ENCODE assay signal across 16 cellular contexts in the genomic region with DNA sequence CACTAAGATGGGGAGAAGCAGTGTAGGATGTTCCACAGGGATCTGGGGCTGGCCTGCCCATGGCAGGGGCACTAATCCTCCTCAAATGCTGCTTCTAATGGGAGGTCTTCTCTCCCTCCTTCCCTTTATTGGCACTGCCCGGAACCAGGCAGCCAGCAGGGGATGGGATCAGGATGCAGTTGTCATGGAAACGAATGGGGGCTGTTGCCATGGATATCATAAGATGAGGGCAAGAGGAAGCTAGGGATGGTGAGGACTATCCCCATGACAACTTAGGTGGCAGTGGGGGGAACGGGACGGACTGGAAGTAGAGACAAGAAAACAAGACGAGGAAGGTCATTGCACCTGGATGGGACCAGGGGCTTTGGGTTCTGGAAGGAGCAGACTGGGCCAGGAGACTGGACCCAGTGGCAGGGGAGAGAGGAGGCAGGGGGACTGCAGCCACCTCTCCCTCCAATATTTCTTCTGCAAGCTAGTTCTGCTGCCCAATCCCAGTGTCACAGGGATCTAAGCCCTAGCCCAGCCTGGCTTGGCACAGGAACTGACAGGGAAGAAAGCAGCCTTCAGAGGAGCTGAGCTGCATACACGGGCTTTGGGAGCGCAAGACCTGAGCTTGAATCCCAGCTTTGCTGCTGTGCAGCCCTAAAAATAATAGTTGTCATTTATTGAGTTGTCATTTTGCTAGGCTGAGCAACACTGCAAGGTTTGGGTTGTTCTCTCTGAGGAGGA. TPM values are rescaled to one million over a fixed set of nuclear protein-coding genes. Genes with fewer than 3 reads are reported as not detected.
DNase-seq lines count a peak whose midpoint lies in the region; ATAC-seq, FAIRE-seq and TF ChIP-seq lines count a peak whose summit lies in the region.
"Had no signal": no experiment of that assay in that cellular context is flagged by ENCODE, and none has a peak within 500 bp of the region (broad histone marks: within the 10 kb centered on the region; RNA-seq: fewer than 3 reads in every experiment).

No MANE protein-coding gene starts in this region.

- peaks cover 78 to 96% (median 89%) of the 10 kb centered on the region in 11 experiments for H3K27me3 ChIP-seq in BLaER1 treated with 17β-estradiol and CSF1 and Interleukin-3, amounts not matched to agents 10 nM and 100 nM
- H3K27me3 ChIP-seq: transverse colon had no signal

- H3K9me3 ChIP-seq in A549: no peaks in the 10 kb centered on the region
- H3K9me3 ChIP-seq in BLaER1 treated with 17β-estradiol and CSF1 and Interleukin-3, amounts not matched to agents 10 nM and 100 nM (replicated peaks in 1 of 11): no peaks in the 10 kb centered on the region
- H3K9me3 ChIP-seq: transverse colon had no signal

- H3K36me3 ChIP-seq in BLaER1 treated with 17β-estradiol and CSF1 and Interleukin-3, amounts not matched to agents 10 nM and 100 nM: no peaks in the 10 kb centered on the region
- H3K36me3 ChIP-seq: transverse colon had no signal

- TF ChIP-seq CTCF in A549 (IDR thresholded peaks at IDR 0.05): no peak

- H3K4me1 ChIP-seq in A549: peaks cover 65% of the 10 kb centered on the region
- H3K4me1 ChIP-seq in BLaER1 treated with 17β-estradiol and CSF1 and Interleukin-3, amounts not matched to agents 10 nM and 100 nM: peaks cover 61 to 73% (median 68%) of the 10 kb centered on the region in 10 experiments

- no peak for TF ChIP-seq RAD21 in A549 (conservative IDR thresholded peaks at IDR 0.05 in 1 of 2, IDR thresholded peaks at IDR 0.05 in 1 of 2)

- no peak for TF ChIP-seq EP300 in A549 (IDR thresholded peaks at IDR 0.05)

- ATAC-seq in A549: peak in 1 of 2 experiments; percentile 7; a peak in 3 of 6 replicates
- peak; percentile 15; the same call in 2 of the 3 replicates for ATAC-seq in SK-N-SH treated with all-trans-retinoic acid at 6 μM for 48 hours
- no peak for ATAC-seq in HG02678 (IDR thresholded peaks at IDR 0.05; ENCODE audit: unreplicated experiment)
- ATAC-seq: WTC11 had no signal

- no peak for TF ChIP-seq POLR2A in A549 (IDR thresholded peaks at IDR 0.05; ENCODE audit: low read length)

- FAIRE-seq in A549 (lab: Jason Lieb, UNC): peak; percentile 93
- FAIRE-seq: GM19239 had no signal

- H3K27ac ChIP-seq in A549 (peak overlapping the region; percentile 92 to 99), epithelial cell of prostate (peak overlapping the region; percentile 50)
- H3K27ac ChIP-seq in BLaER1 treated with 17β-estradiol and CSF1 and Interleukin-3, amounts not matched to agents 10 nM and 100 nM: peak overlapping the region in 7 of 11 experiments; percentile 19 to 59 (median 40); a peak in 10 of 22 replicates
- H3K27ac ChIP-seq: parathyroid adenoma, skin epidermis, transverse colon had no signal

- 81% methylated on average over 6 of the region's 7 CpGs for WGBS in A549 (ENCODE audit: missing lambda C conversion rate)

- DNase-seq in A549 (ENCODE audit: low read depth in 1 of 2, low spot score in 1 of 2) (no peak), epithelial cell of prostate (ENCODE audit: low read depth, low spot score) (no peak), NCI-H2107 (lab: John Stamatoyannopoulos, UW) (no peak), GM03348 (ENCODE audit: low spot score) (no peak)
- DNase-seq in stimulated activated naive CD4-positive, alpha-beta T cell (lab: John Stamatoyannopoulos, UW): no peak
- DNase-seq: DMS79, NCI-H187 treated with DMSO at 0.1 percent for 48 hours, NCI-H774, transverse colon had no signal

- no peak overlapping the region for H3K4me3 ChIP-seq in A549
- H3K4me3 ChIP-seq in BLaER1 treated with 17β-estradiol and CSF1 and Interleukin-3, amounts not matched to agents 10 nM and 100 nM: 0 out of 20 replicates have a peak overlapping the region, but pooled peaks of 2 of the 10 experiments have one; percentile 2 to 6
- H3K4me3 ChIP-seq: skin epidermis, transverse colon had no signal

- H4K20me1 ChIP-seq in BLaER1 treated with 17β-estradiol and CSF1 and Interleukin-3, amounts not matched to agents 10 nM and 100 nM: peaks cover 0 to 57% (median 29%) of the 10 kb centered on the region in 11 experiments; a peak in 16 of 22 replicates

- CTCF ChIA-PET in A549 (lab: Yijun Ruan, JAX): interaction anchor here (0.6 to 2.7 kb wide), 10 partner anchors 11 to 1885 kb away, joined by 3 to 13 read pairs (median 4); no protein-coding TSS in a partner anchor

- peak overlapping the region in 4 of 11 experiments; percentile 1 to 24 (median 7); a peak in 4 of 22 replicates for H3K9ac ChIP-seq in BLaER1 treated with 17β-estradiol and CSF1 and Interleukin-3, amounts not matched to agents 10 nM and 100 nM
- H3K9ac ChIP-seq: parathyroid adenoma had no signal

- peak overlapping the region; percentile 98 for H3K4me2 ChIP-seq in A549
- peak overlapping the region; percentile 45 to 88 (median 72) for H3K4me2 ChIP-seq in BLaER1 treated with 17β-estradiol and CSF1 and Interleukin-3, amounts not matched to agents 10 nM and 100 nM

- POLR2A ChIA-PET in A549 (lab: Yijun Ruan, JAX): interaction anchor here (0.7 to 1.3 kb wide), 2 partner anchors 13 to 37 kb away, joined by 3 to 8 read pairs; a partner anchor contains a TSS

TF ChIP-seq in A549, 52 proteins besides CTCF, POLR2A, EP300 and RAD21:
- TF ChIP-seq, protein P1, sequence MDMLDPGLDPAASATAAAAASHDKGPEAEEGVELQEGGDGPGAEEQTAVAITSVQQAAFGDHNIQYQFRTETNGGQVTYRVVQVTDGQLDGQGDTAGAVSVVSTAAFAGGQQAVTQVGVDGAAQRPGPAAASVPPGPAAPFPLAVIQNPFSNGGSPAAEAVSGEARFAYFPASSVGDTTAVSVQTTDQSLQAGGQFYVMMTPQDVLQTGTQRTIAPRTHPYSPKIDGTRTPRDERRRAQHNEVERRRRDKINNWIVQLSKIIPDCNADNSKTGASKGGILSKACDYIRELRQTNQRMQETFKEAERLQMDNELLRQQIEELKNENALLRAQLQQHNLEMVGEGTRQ (IDR thresholded peaks at IDR 0.05): no peak
- TF ChIP-seq ZFP36 (IDR thresholded peaks at IDR 0.05; ENCODE audit: borderline replicate concordance, partially characterized antibody): no peak
- no peak for TF ChIP-seq NR3C1 (IDR thresholded peaks at IDR 0.05)
- TF ChIP-seq, protein P2, sequence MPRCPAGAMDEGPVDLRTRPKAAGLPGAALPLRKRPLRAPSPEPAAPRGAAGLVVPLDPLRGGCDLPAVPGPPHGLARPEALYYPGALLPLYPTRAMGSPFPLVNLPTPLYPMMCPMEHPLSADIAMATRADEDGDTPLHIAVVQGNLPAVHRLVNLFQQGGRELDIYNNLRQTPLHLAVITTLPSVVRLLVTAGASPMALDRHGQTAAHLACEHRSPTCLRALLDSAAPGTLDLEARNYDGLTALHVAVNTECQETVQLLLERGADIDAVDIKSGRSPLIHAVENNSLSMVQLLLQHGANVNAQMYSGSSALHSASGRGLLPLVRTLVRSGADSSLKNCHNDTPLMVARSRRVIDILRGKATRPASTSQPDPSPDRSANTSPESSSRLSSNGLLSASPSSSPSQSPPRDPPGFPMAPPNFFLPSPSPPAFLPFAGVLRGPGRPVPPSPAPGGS (IDR thresholded peaks at IDR 0.05): no peak
- TF ChIP-seq NPAS2 (CRISPR knock-in tag; IDR thresholded peaks at IDR 0.05; ENCODE audit: borderline replicate concordance): no peak
- TF ChIP-seq MAZ (IDR thresholded peaks at IDR 0.05; ENCODE audit: borderline replicate concordance, low read depth, low read length): no peak

TF ChIP-seq in SK-N-SH treated with all-trans-retinoic acid at 6 μM for 48 hours, 23 proteins besides CTCF, POLR2A, EP300 and RAD21:
- TF ChIP-seq, protein P3, sequence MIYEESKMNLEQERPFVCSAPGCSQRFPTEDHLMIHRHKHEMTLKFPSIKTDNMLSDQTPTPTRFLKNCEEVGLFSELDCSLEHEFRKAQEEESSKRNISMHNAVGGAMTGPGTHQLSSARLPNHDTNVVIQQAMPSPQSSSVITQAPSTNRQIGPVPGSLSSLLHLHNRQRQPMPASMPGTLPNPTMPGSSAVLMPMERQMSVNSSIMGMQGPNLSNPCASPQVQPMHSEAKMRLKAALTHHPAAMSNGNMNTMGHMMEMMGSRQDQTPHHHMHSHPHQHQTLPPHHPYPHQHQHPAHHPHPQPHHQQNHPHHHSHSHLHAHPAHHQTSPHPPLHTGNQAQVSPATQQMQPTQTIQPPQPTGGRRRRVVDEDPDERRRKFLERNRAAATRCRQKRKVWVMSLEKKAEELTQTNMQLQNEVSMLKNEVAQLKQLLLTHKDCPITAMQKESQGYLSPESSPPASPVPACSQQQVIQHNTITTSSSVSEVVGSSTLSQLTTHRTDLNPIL (CRISPR knock-in tag; IDR thresholded peaks at IDR 0.05; ENCODE audit: low read depth): no peak
- TF ChIP-seq ZNF565 (CRISPR knock-in tag; conservative IDR thresholded peaks at IDR 0.05; ENCODE audit: low read depth): no peak

RNA-seq across cellular contexts. Expression of a gene that starts 19.0 kb away (rescaled TPM):
- 28.3 and 45.3 TPM in 2 replicates for polyA plus RNA-seq in A549 (2011; rRNA removed)
- 30.6 and 35.6 TPM in 2 replicates for polyA plus RNA-seq in A549 (2012; cell fraction: cytosol; rRNA removed)
- polyA plus RNA-seq in A549 (2012; cell fraction: nucleus; rRNA removed): 22.9 and 25.9 TPM in 2 replicates
- polyA plus RNA-seq in A549 (2017; fragmentation: RNase III; extraction: RNeasy Plus Mini Kit Qiagen cat#74134 plus additional on column Dnase treatment): 31.9 to 41.4 TPM (median 37.6 TPM) in 3 replicates
- 37.6 and 40.7 TPM in 2 replicates for polyA minus RNA-seq in A549 (2011; rRNA and poly(A)+ RNA removed)

RNA-seq across cellular contexts. Expression of a gene that starts 37.3 kb away (rescaled TPM):
- 66.8 and 82.0 TPM in 2 replicates for polyA plus RNA-seq in A549 (2011; rRNA removed)
- polyA plus RNA-seq in A549 (2012; cell fraction: cytosol; rRNA removed): 39.3 and 51.0 TPM in 2 replicates
- 109 and 122 TPM in 2 replicates for polyA plus RNA-seq in A549 (2012; cell fraction: nucleus; rRNA removed)
- 43.9 to 48.9 TPM (median 46.5 TPM) in 3 replicates for polyA plus RNA-seq in A549 (2017; fragmentation: RNase III; extraction: RNeasy Plus Mini Kit Qiagen cat#74134 plus additional on column Dnase treatment)
- 145 and 151 TPM in 2 replicates for polyA minus RNA-seq in A549 (2011; rRNA and poly(A)+ RNA removed)

Comparison
In these comparisons a context has a peak if more than half of its experiments do, and no peak if none do; other contexts are left out.
1. H3K27ac ChIP-seq: peak in every context shown above with its lines; median percentile 96 in A549; 50 in epithelial cell of prostate; 40 in BLaER1 treated with 17β-estradiol and CSF1 and Interleukin-3, amounts not matched to agents 10 nM and 100 nM.